In genomic region chr14:89551432-89551831, GRCh38 we compare ENCODE assay signal across 18 cellular contexts.
DNase-seq lines count a peak whose midpoint lies in the region; ATAC-seq and TF ChIP-seq lines count a peak whose summit lies in the region.
"Had no signal": no experiment of that assay in that cellular context is flagged by ENCODE, and none has a peak within 500 bp of the region (broad histone marks: within the 10 kb centered on the region; RNA-seq: fewer than 3 reads in every experiment).

No MANE protein-coding gene starts in this region.

- CTCF ChIA-PET in activated CD8-positive, alpha-beta T cell treated with anti-CD3 and anti-CD28 coated beads, Interleukin-2, amount 10 ng/mL, durations not matched to agents 7 days and 5 days (lab: Charles Lee) = no interaction called here
- CTCF ChIA-PET in activated CD8-positive, alpha-beta T cell treated with anti-CD3 and anti-CD28 coated beads for 36 hours (lab: Charles Lee) = interaction anchor here (0.6 to 1.5 kb wide), 2 partner anchors 16 to 35 kb away, joined by 3 to 4 read pairs; no protein-coding TSS in a partner anchor

- POLR2A ChIA-PET in activated CD8-positive, alpha-beta T cell treated with anti-CD3 and anti-CD28 coated beads, Interleukin-2, amount 10 ng/mL, durations not matched to agents 7 days and 5 days (lab: Charles Lee) = interaction anchor here (1.0 kb wide), 1 partner anchor 122 kb away, joined by 3 read pairs; no protein-coding TSS in a partner anchor
- POLR2A ChIA-PET in activated CD8-positive, alpha-beta T cell treated with anti-CD3 and anti-CD28 coated beads for 36 hours (lab: Charles Lee) = interaction anchor here (0.6 to 0.7 kb wide), 2 partner anchors 185 to 516 kb away, joined by 3 to 5 read pairs; no protein-coding TSS in a partner anchor

- peak overlapping the region; percentile 12 for H3K27ac Mint-ChIP-seq in activated CD8-positive, alpha-beta T cell treated with anti-CD3 and anti-CD28 coated beads, Interleukin-2, amount 10 ng/mL, durations not matched to agents 7 days and 5 days
- no peak overlapping the region for H3K27ac Mint-ChIP-seq in activated CD8-positive, alpha-beta T cell treated with anti-CD3 and anti-CD28 coated beads for 36 hours
- H3K27ac Mint-ChIP-seq in brain (peak overlapping the region in 4 of 5 experiments; percentile 3 to 66 (median 22)), memory B cell (peak overlapping the region; percentile 2)
- peak overlapping the region; percentile 64 for H3K27ac Mint-ChIP-seq in stimulated activated effector memory CD8-positive, alpha-beta T cell treated with anti-CD3 and anti-CD28 coated beads, Interleukin-12 subunit alpha, Interleukin-12 subunit beta, amount 100 ng/mL, for 72 hours
- H3K27ac Mint-ChIP-seq: activated CD4-positive, alpha-beta T cell treated with anti-CD3 and anti-CD28 coated beads, Interleukin-2, amount 10 ng/mL, durations not matched to agents 7 days and 5 days; activated naive CD4-positive, alpha-beta T cell treated with anti-CD3 and anti-CD28 coated beads, Interleukin-2, amount 10 ng/mL, durations not matched to agents 7 days and 5 days; B cell; stimulated activated naive B cell treated with anti-CD40 and anti-IgM and Interleukin-4, amounts not matched to agents 10 μg/mL and 1 μg/mL and 100 μg/mL, for 72 hours had no signal

- H3K4me1 Mint-ChIP-seq in activated CD8-positive, alpha-beta T cell treated with anti-CD3 and anti-CD28 coated beads, Interleukin-2, amount 10 ng/mL, durations not matched to agents 7 days and 5 days (ENCODE audit: low read depth) = peaks cover 17% of the 10 kb centered on the region
- peaks cover 45% of the 10 kb centered on the region for H3K4me1 Mint-ChIP-seq in activated CD8-positive, alpha-beta T cell treated with anti-CD3 and anti-CD28 coated beads for 36 hours (ENCODE audit: low read depth)
- H3K4me1 Mint-ChIP-seq in brain = peaks cover 37% of the 10 kb centered on the region
- peaks cover 5% of the 10 kb centered on the region for H3K4me1 Mint-ChIP-seq in memory B cell
- peaks cover 45% of the 10 kb centered on the region for H3K4me1 Mint-ChIP-seq in stimulated activated effector memory CD8-positive, alpha-beta T cell treated with anti-CD3 and anti-CD28 coated beads, Interleukin-12 subunit alpha, Interleukin-12 subunit beta, amount 100 ng/mL, for 72 hours

- H3K36me3 Mint-ChIP-seq in activated CD8-positive, alpha-beta T cell treated with anti-CD3 and anti-CD28 coated beads, Interleukin-2, amount 10 ng/mL, durations not matched to agents 7 days and 5 days (ENCODE audit: low read depth) = peaks cover 13% of the 10 kb centered on the region
- H3K36me3 Mint-ChIP-seq in activated CD8-positive, alpha-beta T cell treated with anti-CD3 and anti-CD28 coated beads for 36 hours (ENCODE audit: low read depth) = peaks cover 28% of the 10 kb centered on the region
- H3K36me3 Mint-ChIP-seq in brain (peaks cover 17% of the 10 kb centered on the region), memory B cell (peaks cover 5% of the 10 kb centered on the region)
- peaks cover 24% of the 10 kb centered on the region for H3K36me3 Mint-ChIP-seq in stimulated activated effector memory CD8-positive, alpha-beta T cell treated with anti-CD3 and anti-CD28 coated beads, Interleukin-12 subunit alpha, Interleukin-12 subunit beta, amount 100 ng/mL, for 72 hours

- H3K9me3 Mint-ChIP-seq in activated CD8-positive, alpha-beta T cell treated with anti-CD3 and anti-CD28 coated beads, Interleukin-2, amount 10 ng/mL, durations not matched to agents 7 days and 5 days (ENCODE audit: insufficient read depth) = no peaks in the 10 kb centered on the region
- H3K9me3 Mint-ChIP-seq in activated CD8-positive, alpha-beta T cell treated with anti-CD3 and anti-CD28 coated beads for 36 hours = no peaks in the 10 kb centered on the region
- H3K9me3 Mint-ChIP-seq in brain (no peaks in the 10 kb centered on the region), memory B cell (no peaks in the 10 kb centered on the region)
- H3K9me3 Mint-ChIP-seq in stimulated activated effector memory CD8-positive, alpha-beta T cell treated with anti-CD3 and anti-CD28 coated beads, Interleukin-12 subunit alpha, Interleukin-12 subunit beta, amount 100 ng/mL, for 72 hours = no peaks in the 10 kb centered on the region
- H3K9me3 Mint-ChIP-seq: activated CD4-positive, alpha-beta T cell treated with anti-CD3 and anti-CD28 coated beads, Interleukin-2, amount 10 ng/mL, durations not matched to agents 7 days and 5 days; activated naive CD4-positive, alpha-beta T cell treated with anti-CD3 and anti-CD28 coated beads, Interleukin-2, amount 10 ng/mL, durations not matched to agents 7 days and 5 days; stimulated activated naive B cell treated with anti-CD40 and anti-IgM and Interleukin-4, amounts not matched to agents 10 μg/mL and 1 μg/mL and 100 μg/mL, for 72 hours had no signal

- DNase-seq in activated CD8-positive, alpha-beta T cell treated with anti-CD3 and anti-CD28 coated beads, Interleukin-2, amount 10 ng/mL, durations not matched to agents 7 days and 5 days = no peak
- no peak for DNase-seq in activated CD8-positive, alpha-beta T cell treated with anti-CD3 and anti-CD28 coated beads for 36 hours
- DNase-seq in memory B cell (ENCODE audit: low spot score in 2 of 2) (no peak), SW480 (ENCODE audit: low spot score) (no peak), NCI-H82 treated with DMSO at 0.1 percent for 48 hours (lab: John Stamatoyannopoulos, UW; ENCODE audit: unreplicated experiment) (no peak)
- DNase-seq in stimulated activated effector memory CD8-positive, alpha-beta T cell treated with anti-CD3 and anti-CD28 coated beads, Interleukin-12 subunit alpha, Interleukin-12 subunit beta, amount 100 ng/mL, for 72 hours (ENCODE audit: low spot score in 2 of 2) = no peak
- DNase-seq in effector CD4-positive, alpha-beta T cell = no peak
- DNase-seq: activated CD4-positive, alpha-beta T cell treated with anti-CD3 and anti-CD28 coated beads, Interleukin-2, amount 10 ng/mL, durations not matched to agents 7 days and 5 days; activated naive CD4-positive, alpha-beta T cell treated with anti-CD3 and anti-CD28 coated beads, Interleukin-2, amount 10 ng/mL, durations not matched to agents 7 days and 5 days; colonic mucosa; foreskin keratinocyte; kidney glomerular epithelial cell; NCI-H146; NCI-H2171 treated with DMSO at 0.1 percent for 48 hours; stimulated activated naive B cell treated with anti-CD40 and anti-IgM and Interleukin-4, amounts not matched to agents 10 μg/mL and 1 μg/mL and 100 μg/mL, for 72 hours had no signal

- H3K4me3 Mint-ChIP-seq in activated CD8-positive, alpha-beta T cell treated with anti-CD3 and anti-CD28 coated beads, Interleukin-2, amount 10 ng/mL, durations not matched to agents 7 days and 5 days = no peak overlapping the region
- no peak overlapping the region for H3K4me3 Mint-ChIP-seq in activated CD8-positive, alpha-beta T cell treated with anti-CD3 and anti-CD28 coated beads for 36 hours
- H3K4me3 Mint-ChIP-seq in brain (peak overlapping the region in 1 of 5 experiments; percentile 1), memory B cell (no peak overlapping the region)
- no peak overlapping the region for H3K4me3 Mint-ChIP-seq in stimulated activated effector memory CD8-positive, alpha-beta T cell treated with anti-CD3 and anti-CD28 coated beads, Interleukin-12 subunit alpha, Interleukin-12 subunit beta, amount 100 ng/mL, for 72 hours
- H3K4me3 Mint-ChIP-seq: activated CD4-positive, alpha-beta T cell treated with anti-CD3 and anti-CD28 coated beads, Interleukin-2, amount 10 ng/mL, durations not matched to agents 7 days and 5 days; activated naive CD4-positive, alpha-beta T cell treated with anti-CD3 and anti-CD28 coated beads, Interleukin-2, amount 10 ng/mL, durations not matched to agents 7 days and 5 days; B cell; stimulated activated naive B cell treated with anti-CD40 and anti-IgM and Interleukin-4, amounts not matched to agents 10 μg/mL and 1 μg/mL and 100 μg/mL, for 72 hours had no signal

- intact Hi-C loops in activated CD8-positive, alpha-beta T cell treated with anti-CD3 and anti-CD28 coated beads for 36 hours (cut with micrococcal nuclease) = no loop called here

- TF ChIP-seq CTCF in activated CD8-positive, alpha-beta T cell treated with anti-CD3 and anti-CD28 coated beads for 36 hours (IDR thresholded peaks at IDR 0.05) = no peak
- TF ChIP-seq CTCF in brain (conservative IDR thresholded peaks at IDR 0.05) = no peak

- no peak for ATAC-seq in activated CD8-positive, alpha-beta T cell treated with anti-CD3 and anti-CD28 coated beads, Interleukin-2, amount 10 ng/mL, durations not matched to agents 7 days and 5 days
- no peak for ATAC-seq in activated CD8-positive, alpha-beta T cell treated with anti-CD3 and anti-CD28 coated beads for 36 hours
- ATAC-seq in memory B cell (ENCODE audit: low read depth) = no peak
- ATAC-seq in stimulated activated effector memory CD8-positive, alpha-beta T cell treated with anti-CD3 and anti-CD28 coated beads, Interleukin-12 subunit alpha, Interleukin-12 subunit beta, amount 100 ng/mL, for 72 hours = no peak
- ATAC-seq: foreskin keratinocyte; GM12878; stimulated activated naive B cell treated with anti-CD40 and anti-IgM and Interleukin-4, amounts not matched to agents 10 μg/mL and 1 μg/mL and 100 μg/mL, for 72 hours had no signal

- no peaks in the 10 kb centered on the region for H3K27me3 Mint-ChIP-seq in activated CD8-positive, alpha-beta T cell treated with anti-CD3 and anti-CD28 coated beads, Interleukin-2, amount 10 ng/mL, durations not matched to agents 7 days and 5 days (ENCODE audit: low read depth)
- H3K27me3 Mint-ChIP-seq in activated CD8-positive, alpha-beta T cell treated with anti-CD3 and anti-CD28 coated beads for 36 hours = no peaks in the 10 kb centered on the region
- H3K27me3 Mint-ChIP-seq in brain (peaks cover 2% of the 10 kb centered on the region), memory B cell (no peaks in the 10 kb centered on the region)
- H3K27me3 Mint-ChIP-seq: activated CD4-positive, alpha-beta T cell treated with anti-CD3 and anti-CD28 coated beads, Interleukin-2, amount 10 ng/mL, durations not matched to agents 7 days and 5 days; activated naive CD4-positive, alpha-beta T cell treated with anti-CD3 and anti-CD28 coated beads, Interleukin-2, amount 10 ng/mL, durations not matched to agents 7 days and 5 days; B cell; stimulated activated naive B cell treated with anti-CD40 and anti-IgM and Interleukin-4, amounts not matched to agents 10 μg/mL and 1 μg/mL and 100 μg/mL, for 72 hours had no signal
